In the genomic region with DNA sequence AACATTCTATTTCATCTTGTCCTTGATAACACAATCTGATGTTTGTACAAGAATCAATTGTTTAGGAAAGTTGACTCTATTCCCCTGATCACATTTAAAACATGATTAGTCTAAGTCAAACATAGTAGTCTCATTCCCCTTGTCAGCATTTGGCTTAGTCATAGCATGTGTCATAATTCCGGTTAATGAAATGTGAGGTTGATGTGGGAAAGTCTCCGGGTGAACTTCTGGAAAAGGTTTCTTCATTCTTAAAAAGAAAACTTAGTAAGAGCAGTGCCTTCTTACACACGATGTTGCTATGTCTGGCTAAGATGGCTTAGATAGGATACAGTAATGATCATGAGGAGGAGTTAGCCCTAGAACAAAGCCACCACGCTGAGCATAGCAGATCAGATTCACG, we compare ENCODE assay signal across 12 cellular contexts.
DNase-seq lines count a peak whose midpoint lies in the region; ATAC-seq and TF ChIP-seq lines count a peak whose summit lies in the region.
"Had no signal": no experiment of that assay in that cellular context is flagged by ENCODE, and none has a peak within 500 bp of the region (broad histone marks: within the 10 kb centered on the region; RNA-seq: fewer than 3 reads in every experiment).

No MANE protein-coding gene starts in this region.

- H3K4me1 ChIP-seq in mammary epithelial cell (ENCODE audit: insufficient read depth, low read length) (peaks cover 24% of the 10 kb centered on the region), left lung (no peaks in the 10 kb centered on the region), HAP-1 (no peaks in the 10 kb centered on the region)
- H3K4me1 ChIP-seq: stomach had no signal

- H3K27ac ChIP-seq in mammary epithelial cell (ENCODE audit: insufficient read depth, low read depth, low read length) (peak overlapping the region; percentile 97), left lung (peak overlapping the region in 1 of 2 donors; percentile 2)

- no TSS peak for BruUV-seq in mammary epithelial cell (replicated peaks; lab: Mats Ljungman, UMichigan)

- H3K27me3 ChIP-seq in mammary epithelial cell (ENCODE audit: insufficient read depth, low read length): no peaks in the 10 kb centered on the region
- no peaks in the 10 kb centered on the region for H3K27me3 ChIP-seq in left lung
- no peaks in the 10 kb centered on the region for H3K27me3 ChIP-seq in H7 (ENCODE audit: control insufficient read depth, insufficient read depth, low read length)
- no peaks in the 10 kb centered on the region for H3K27me3 ChIP-seq in HAP-1 (ENCODE audit: low read depth)
- H3K27me3 ChIP-seq: stomach had no signal

- peak overlapping the region; percentile 51 for H3K4me2 ChIP-seq in mammary epithelial cell (ENCODE audit: insufficient read depth, low read depth, low read length)

- peak overlapping the region; percentile 24 for H2AFZ ChIP-seq in mammary epithelial cell (ENCODE audit: low read depth, low read length)

- no peak for TF ChIP-seq CTCF in mammary epithelial cell (conservative IDR thresholded peaks at IDR 0.05 in 1 of 2, IDR thresholded peaks at IDR 0.05 in 1 of 2; ENCODE audit: extremely low read depth in 1 of 2, insufficient read depth in 1 of 2, low read depth in 1 of 2, low read length in 2 of 2)
- no peak for TF ChIP-seq CTCF in left lung (IDR thresholded peaks at IDR 0.05)

- ATAC-seq in left lung (peak; percentile 64), HG03025 (IDR thresholded peaks at IDR 0.05; ENCODE audit: low FRiP score, unreplicated experiment) (no peak)
- ATAC-seq: activated T-cell treated with anti-CD3 and anti-CD28 coated beads, Interleukin-2, amount 50 U/mL, for 4 hours; T-helper 17 cell had no signal

- H3K79me2 ChIP-seq in mammary epithelial cell (ENCODE audit: insufficient read depth, low read length): no peaks in the 10 kb centered on the region

- H4K20me1 ChIP-seq in mammary epithelial cell (ENCODE audit: insufficient read depth, low read length): no peaks in the 10 kb centered on the region

- H3K4me3 ChIP-seq in mammary epithelial cell (replicated peaks in 1 of 3; ENCODE audit: insufficient read depth in 1 of 3, low read depth in 2 of 3, low read length in 3 of 3): no peak overlapping the region
- H3K4me3 ChIP-seq in left lung: no peak overlapping the region
- no peak overlapping the region for H3K4me3 ChIP-seq in H7 (ENCODE audit: insufficient read depth, low read depth, low read length)
- no peak overlapping the region for H3K4me3 ChIP-seq in HAP-1
- H3K4me3 ChIP-seq: stomach had no signal

- DNase-seq in AG08395 (ENCODE audit: low spot score): peak; percentile 74
- DNase-seq in LHCN-M2 (ENCODE audit: low read depth): peak; percentile 98
- DNase-seq in mammary epithelial cell: peak; percentile 99
- DNase-seq in left lung: no peak
- DNase-seq in H7: no peak
- DNase-seq in middle frontal gyrus (ENCODE audit: extremely low spot score, low spot score): no peak
- no peak for DNase-seq in HAP-1 (ENCODE audit: low spot score in 2 of 2)
- DNase-seq: activated T-cell treated with anti-CD3 and anti-CD28 coated beads, Interleukin-2, amount 50 U/mL, for 4 hours; NCI-H510A; stomach; T-helper 17 cell had no signal

- no peaks in the 10 kb centered on the region for H3K36me3 ChIP-seq in mammary epithelial cell (ENCODE audit: insufficient read depth, low read length)
- no peaks in the 10 kb centered on the region for H3K36me3 ChIP-seq in left lung
- H3K36me3 ChIP-seq in H7 (replicated peaks; ENCODE audit: control insufficient read depth, insufficient read depth, low read length): no peaks in the 10 kb centered on the region
- no peaks in the 10 kb centered on the region for H3K36me3 ChIP-seq in HAP-1 (replicated peaks)
- H3K36me3 ChIP-seq: stomach had no signal

- CTCF ChIA-PET in mammary epithelial cell (lab: Charles Lee; ENCODE audit: low non-redundant PET): interaction anchor here (0.7 kb wide), 1 partner anchor 74 kb away, joined by 4 read pairs; no protein-coding TSS in a partner anchor

- WGBS in mammary epithelial cell (ENCODE audit: low coverage, missing lambda C conversion rate): 29% methylated on average over 5 of the region's 5 CpGs

- in situ Hi-C loops in mammary epithelial cell (cut with MboI; ENCODE audit: low sequenced_read_pairs in 2 of 2): no loop called here
- in situ Hi-C loops in HAP-1 (cut with MboI; ENCODE audit: low sequenced_read_pairs): no loop called here

- no peaks in the 10 kb centered on the region for H3K9me3 ChIP-seq in mammary epithelial cell (replicated peaks; ENCODE audit: insufficient read depth, low read length)
- no peaks in the 10 kb centered on the region for H3K9me3 ChIP-seq in left lung
- no peaks in the 10 kb centered on the region for H3K9me3 ChIP-seq in HAP-1
- H3K9me3 ChIP-seq: stomach had no signal

- dilution Hi-C loops in mammary epithelial cell (cut with HindIII; ENCODE audit: low sequenced_read_pairs): no loop called here

- H3K9ac ChIP-seq in mammary epithelial cell (ENCODE audit: insufficient read depth, low read length): peak overlapping the region; percentile 68

- intact Hi-C loops in mammary epithelial cell (cut with micrococcal nuclease) (loop anchor here (1.0 to 5.0 kb wide), 8 partner anchors 19 to 956 kb away; a partner anchor contains a TSS), left lung (cut with DNase I) (loop anchor here in 1 of 2 donors (10.0 kb wide), 1 partner anchor 464 kb away; a partner anchor contains a TSS)

Comparison
In these comparisons a context has a peak if more than half of its experiments do, and no peak if none do; other contexts are left out.
1. DNase-seq: peak in AG08395 (single experiment), LHCN-M2 (single experiment) and mammary epithelial cell (single experiment); none in left lung (0 of 2), H7 (single experiment), middle frontal gyrus (single experiment) and HAP-1 (0 of 2).